Comparison of ENCODE assay signal across 8 cellular contexts in the genomic region with DNA sequence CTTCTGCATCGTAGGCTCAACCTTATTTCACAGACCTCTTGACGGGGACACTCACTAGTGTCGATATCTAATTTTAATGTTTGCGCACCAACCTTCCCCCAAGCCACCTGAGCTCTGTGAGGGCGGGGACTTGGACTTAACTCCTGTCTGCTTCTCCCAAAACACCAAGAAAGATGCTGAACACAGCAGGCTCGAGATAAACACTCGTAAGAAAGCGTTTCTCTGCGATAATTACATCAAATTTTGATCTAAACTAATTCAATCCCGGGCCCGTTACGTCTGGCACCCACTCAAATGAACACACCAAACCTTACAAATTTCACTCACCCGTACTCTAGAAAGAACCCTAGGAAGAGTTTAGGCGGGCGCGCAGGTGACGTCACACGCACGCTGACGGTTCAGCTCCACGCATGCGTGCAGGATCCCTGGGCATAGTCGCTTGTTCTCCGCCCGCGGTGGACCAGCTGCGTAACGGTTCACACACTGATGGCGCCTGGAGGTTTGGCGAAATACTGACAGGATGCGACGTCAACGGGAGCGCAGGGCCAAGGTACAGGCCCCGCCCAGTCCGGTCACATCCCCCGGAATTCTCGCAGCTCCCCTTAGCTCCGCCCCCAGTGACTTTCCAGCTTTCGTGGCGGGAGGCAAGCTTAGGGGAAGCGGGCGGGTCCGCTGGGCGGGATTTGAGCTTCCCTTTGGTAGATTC. TPM values are rescaled to one million over a fixed set of nuclear protein-coding genes. Genes with fewer than 3 reads are reported as not detected.
DNase-seq lines count a peak whose midpoint lies in the region; ATAC-seq and TF ChIP-seq lines count a peak whose summit lies in the region.

A gene with protein sequence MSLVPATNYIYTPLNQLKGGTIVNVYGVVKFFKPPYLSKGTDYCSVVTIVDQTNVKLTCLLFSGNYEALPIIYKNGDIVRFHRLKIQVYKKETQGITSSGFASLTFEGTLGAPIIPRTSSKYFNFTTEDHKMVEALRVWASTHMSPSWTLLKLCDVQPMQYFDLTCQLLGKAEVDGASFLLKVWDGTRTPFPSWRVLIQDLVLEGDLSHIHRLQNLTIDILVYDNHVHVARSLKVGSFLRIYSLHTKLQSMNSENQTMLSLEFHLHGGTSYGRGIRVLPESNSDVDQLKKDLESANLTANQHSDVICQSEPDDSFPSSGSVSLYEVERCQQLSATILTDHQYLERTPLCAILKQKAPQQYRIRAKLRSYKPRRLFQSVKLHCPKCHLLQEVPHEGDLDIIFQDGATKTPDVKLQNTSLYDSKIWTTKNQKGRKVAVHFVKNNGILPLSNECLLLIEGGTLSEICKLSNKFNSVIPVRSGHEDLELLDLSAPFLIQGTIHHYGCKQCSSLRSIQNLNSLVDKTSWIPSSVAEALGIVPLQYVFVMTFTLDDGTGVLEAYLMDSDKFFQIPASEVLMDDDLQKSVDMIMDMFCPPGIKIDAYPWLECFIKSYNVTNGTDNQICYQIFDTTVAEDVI (minus strand): TSS at position 359 of the 706 bp plus-strand sequence. CDS start 32,652 bp downstream, outside the sequence.

- H3K9me3 Mint-ChIP-seq in activated T-helper 17 cell treated with anti-CD3 and anti-CD28 coated beads, Interleukin-2, amount 50 U/mL, for 72 hours: no peaks in the 10 kb centered on the region
- no peaks in the 10 kb centered on the region for H3K9me3 Mint-ChIP-seq in naive thymus-derived CD4-positive, alpha-beta T cell
- no peaks in the 10 kb centered on the region for H3K9me3 Mint-ChIP-seq in stimulated activated naive B cell treated with anti-CD40 and anti-IgM and Interleukin-4, amounts not matched to agents 10 μg/mL and 1 μg/mL and 100 μg/mL, for 72 hours

- TF ChIP-seq CTCF in LNCaP clone FGC (IDR thresholded peaks at IDR 0.05; ENCODE audit: control insufficient read depth, extremely low read depth, insufficient read depth) (no peak), RWPE1 (conservative IDR thresholded peaks at IDR 0.05; ENCODE audit: low read depth) (no peak), fibroblast of lung (conservative IDR thresholded peaks at IDR 0.05 in 1 of 2, IDR thresholded peaks at IDR 0.05 in 1 of 2; ENCODE audit: low read depth in 1 of 2, low read length in 2 of 2) (no peak)

- CTCF ChIA-PET in RWPE1 (lab: Yijun Ruan, JAX): interaction anchor here (0.5 to 0.6 kb wide), 2 partner anchors 13 to 833 kb away, joined by 3 to 4 read pairs; no protein-coding TSS in a partner anchor
- CTCF ChIA-PET in naive thymus-derived CD4-positive, alpha-beta T cell (lab: Charles Lee): no interaction called here

- peaks cover 41% of the 10 kb centered on the region for H3K36me3 Mint-ChIP-seq in activated T-helper 17 cell treated with anti-CD3 and anti-CD28 coated beads, Interleukin-2, amount 50 U/mL, for 72 hours (ENCODE audit: low read depth)
- H3K36me3 Mint-ChIP-seq in naive thymus-derived CD4-positive, alpha-beta T cell: peaks cover 0 to 32% (median 22%) of the 10 kb centered on the region in 5 donors
- peaks cover 28 to 33% of the 10 kb centered on the region in 2 donors for H3K36me3 Mint-ChIP-seq in stimulated activated naive B cell treated with anti-CD40 and anti-IgM and Interleukin-4, amounts not matched to agents 10 μg/mL and 1 μg/mL and 100 μg/mL, for 72 hours

- peak within 1 kb of the TSS; percentile 63 for H3K4me3 ChIP-seq in LNCaP clone FGC (ENCODE audit: low read depth, low read length)
- H3K4me3 ChIP-seq in fibroblast of lung (replicated peaks in 1 of 4; ENCODE audit: control extremely low read depth in 1 of 4, insufficient read depth in 1 of 4, low read depth in 3 of 4, low read length in 4 of 4): peak within 1 kb of the TSS; percentile 63 to 85 (median 74)
- H3K4me3 ChIP-seq in naive thymus-derived CD4-positive, alpha-beta T cell (ENCODE audit: low read length): peak within 1 kb of the TSS; percentile 68

- peak within 1 kb of the TSS; percentile 82 for H3K27ac ChIP-seq in RWPE1
- peak within 1 kb of the TSS; percentile 88 for H3K27ac ChIP-seq in fibroblast of lung (ENCODE audit: insufficient read depth, low read length)
- H3K27ac ChIP-seq in naive thymus-derived CD4-positive, alpha-beta T cell (ENCODE audit: low read depth, low read length): peak within 1 kb of the TSS; percentile 83

- no peaks in the 10 kb centered on the region for H3K9me3 ChIP-seq in fibroblast of lung (ENCODE audit: control insufficient read depth, insufficient read depth, low read depth, low read length)
- H3K9me3 ChIP-seq in naive thymus-derived CD4-positive, alpha-beta T cell (ENCODE audit: control insufficient read depth in 2 of 3, low read length in 3 of 3): no peaks in the 10 kb centered on the region

- peak within 1 kb of the TSS; percentile 68 for H3K4me2 ChIP-seq in fibroblast of lung (ENCODE audit: extremely low read depth, insufficient read depth, low read length)

- H3K4me1 Mint-ChIP-seq in activated T-helper 17 cell treated with anti-CD3 and anti-CD28 coated beads, Interleukin-2, amount 50 U/mL, for 72 hours: peaks cover 14% of the 10 kb centered on the region
- H3K4me1 Mint-ChIP-seq in naive thymus-derived CD4-positive, alpha-beta T cell: peaks cover 27 to 58% (median 51%) of the 10 kb centered on the region in 7 donors
- H3K4me1 Mint-ChIP-seq in stimulated activated naive B cell treated with anti-CD40 and anti-IgM and Interleukin-4, amounts not matched to agents 10 μg/mL and 1 μg/mL and 100 μg/mL, for 72 hours: peaks cover 14 to 32% of the 10 kb centered on the region in 2 donors

- H3K36me3 ChIP-seq in fibroblast of lung (ENCODE audit: control insufficient read depth, insufficient read depth, low read length): no peaks in the 10 kb centered on the region
- H3K36me3 ChIP-seq in naive thymus-derived CD4-positive, alpha-beta T cell (ENCODE audit: control insufficient read depth in 2 of 3, insufficient read depth in 3 of 3, low read length in 3 of 3): no peaks in the 10 kb centered on the region

- H4K20me1 ChIP-seq in fibroblast of lung (ENCODE audit: control insufficient read depth, extremely low read depth, insufficient read depth, low read length): no peaks in the 10 kb centered on the region

- ATAC-seq in activated T-helper 17 cell treated with anti-CD3 and anti-CD28 coated beads, Interleukin-2, amount 50 U/mL, for 72 hours (replicated peaks): peak; percentile 100
- ATAC-seq in naive thymus-derived CD4-positive, alpha-beta T cell: peak; percentile 99
- ATAC-seq in stimulated activated naive B cell treated with anti-CD40 and anti-IgM and Interleukin-4, amounts not matched to agents 10 μg/mL and 1 μg/mL and 100 μg/mL, for 72 hours (replicated peaks): peak; percentile 99 to 100

- POLR2A ChIA-PET in RWPE1 (lab: Yijun Ruan, JAX; ENCODE audit: low non-redundant PET): no interaction called here
- POLR2A ChIA-PET in naive thymus-derived CD4-positive, alpha-beta T cell (lab: Charles Lee): interaction anchor here (0.5 to 1.3 kb wide), 3 partner anchors 9 to 1186 kb away, joined by 3 read pairs; no protein-coding TSS in a partner anchor

- peak within 1 kb of the TSS; percentile 91 for H3K27ac Mint-ChIP-seq in activated T-helper 17 cell treated with anti-CD3 and anti-CD28 coated beads, Interleukin-2, amount 50 U/mL, for 72 hours
- H3K27ac Mint-ChIP-seq in naive thymus-derived CD4-positive, alpha-beta T cell: peak within 1 kb of the TSS; percentile 92 to 98 (median 98)
- H3K27ac Mint-ChIP-seq in stimulated activated naive B cell treated with anti-CD40 and anti-IgM and Interleukin-4, amounts not matched to agents 10 μg/mL and 1 μg/mL and 100 μg/mL, for 72 hours: peak within 1 kb of the TSS; percentile 95

- no peaks in the 10 kb centered on the region for H3K4me1 ChIP-seq in fibroblast of lung (ENCODE audit: control insufficient read depth, extremely low read depth, insufficient read depth, low read length)
- peaks cover 9 to 10% of the 10 kb centered on the region in 2 donors for H3K4me1 ChIP-seq in naive thymus-derived CD4-positive, alpha-beta T cell (ENCODE audit: control insufficient read depth in 2 of 2, insufficient read depth in 2 of 2, low read length in 2 of 2)

- peaks cover 19% of the 10 kb centered on the region for H3K79me2 ChIP-seq in fibroblast of lung (ENCODE audit: control insufficient read depth, insufficient read depth, low read length)

- intact Hi-C loops in naive thymus-derived CD4-positive, alpha-beta T cell (cut with micrococcal nuclease): loop anchor here (1.0 to 10.0 kb wide), 5 partner anchors 1182 to 1395 kb away; a partner anchor contains a TSS

- peak within 1 kb of the TSS; percentile 51 for H3K9ac ChIP-seq in fibroblast of lung (ENCODE audit: insufficient read depth, low read length)

- H3K27me3 ChIP-seq in fibroblast of lung (ENCODE audit: control insufficient read depth, insufficient read depth, low read length): no peaks in the 10 kb centered on the region
- H3K27me3 ChIP-seq in naive thymus-derived CD4-positive, alpha-beta T cell (ENCODE audit: control insufficient read depth in 2 of 2, insufficient read depth in 2 of 2, low read length in 2 of 2): no peaks in the 10 kb centered on the region

- DNase-seq in Daoy (ENCODE audit: low read depth) (peak; percentile 100), GOT3 (lab: John Stamatoyannopoulos, UW) (peak; percentile 94), LNCaP clone FGC (ENCODE audit: low read depth) (peak; percentile 99), RWPE1 (ENCODE audit: low spot score) (peak; percentile 97), fibroblast of lung (ENCODE audit: low read depth in 2 of 2) (peak; percentile 99 to 100)
- peak; percentile 88 to 94 (median 92) for DNase-seq in naive thymus-derived CD4-positive, alpha-beta T cell
- DNase-seq in stimulated activated naive B cell treated with anti-CD40 and anti-IgM and Interleukin-4, amounts not matched to agents 10 μg/mL and 1 μg/mL and 100 μg/mL, for 72 hours: peak; percentile 98

- no peaks in the 10 kb centered on the region for H3K27me3 Mint-ChIP-seq in activated T-helper 17 cell treated with anti-CD3 and anti-CD28 coated beads, Interleukin-2, amount 50 U/mL, for 72 hours
- H3K27me3 Mint-ChIP-seq in naive thymus-derived CD4-positive, alpha-beta T cell: peaks cover 0 to 10% (median 0%) of the 10 kb centered on the region in 5 donors
- no peaks in the 10 kb centered on the region for H3K27me3 Mint-ChIP-seq in stimulated activated naive B cell treated with anti-CD40 and anti-IgM and Interleukin-4, amounts not matched to agents 10 μg/mL and 1 μg/mL and 100 μg/mL, for 72 hours

- peak within 1 kb of the TSS; percentile 84 for H2AFZ ChIP-seq in fibroblast of lung (ENCODE audit: low read length)

- peak within 1 kb of the TSS; percentile 90 for H3K4me3 Mint-ChIP-seq in activated T-helper 17 cell treated with anti-CD3 and anti-CD28 coated beads, Interleukin-2, amount 50 U/mL, for 72 hours
- H3K4me3 Mint-ChIP-seq in naive thymus-derived CD4-positive, alpha-beta T cell: peak within 1 kb of the TSS; percentile 92 to 99 (median 94)
- H3K4me3 Mint-ChIP-seq in stimulated activated naive B cell treated with anti-CD40 and anti-IgM and Interleukin-4, amounts not matched to agents 10 μg/mL and 1 μg/mL and 100 μg/mL, for 72 hours: peak within 1 kb of the TSS; percentile 94 to 96

RNA-seq across cellular contexts. Expression of the gene that starts here (rescaled TPM):
- total RNA-seq in Daoy (2014; rRNA removed; shearing (Covaris generic)): 46.2 and 47.0 TPM in 2 replicates
- total RNA-seq in activated T-helper 17 cell treated with anti-CD3 and anti-CD28 coated beads, Interleukin-2, amount 50 U/mL, for 72 hours: 10 to 100 TPM; 31.8 to 45.1 TPM
- total RNA-seq in fibroblast of lung: 37.5 and 49.5 TPM in 2 replicates
- polyA plus RNA-seq in fibroblast of lung: 17.6 and 25.1 TPM in 2 replicates
- 9.5 and 15.2 TPM in 2 replicates for polyA plus RNA-seq in fibroblast of lung (2012)
- polyA minus RNA-seq in fibroblast of lung (ENCODE audit: low replicate concordance): 1.2 and 11.5 TPM in 2 replicates
- total RNA-seq in naive thymus-derived CD4-positive, alpha-beta T cell: 10 to 100 TPM; 13.1 to 33.8 (median 28.6) TPM
- 10 to 100 TPM; 21.1 to 26.9 TPM for polyA plus RNA-seq in naive thymus-derived CD4-positive, alpha-beta T cell

Comparison
In these comparisons a context has a peak if more than half of its experiments do, and no peak if none do; other contexts are left out.
1. Peak in every context shown above with its lines: DNase-seq, ATAC-seq, H3K4me3 ChIP-seq and H3K27ac ChIP-seq.